Comparison of ENCODE assay signal across 9 cellular contexts in the genomic region with DNA sequence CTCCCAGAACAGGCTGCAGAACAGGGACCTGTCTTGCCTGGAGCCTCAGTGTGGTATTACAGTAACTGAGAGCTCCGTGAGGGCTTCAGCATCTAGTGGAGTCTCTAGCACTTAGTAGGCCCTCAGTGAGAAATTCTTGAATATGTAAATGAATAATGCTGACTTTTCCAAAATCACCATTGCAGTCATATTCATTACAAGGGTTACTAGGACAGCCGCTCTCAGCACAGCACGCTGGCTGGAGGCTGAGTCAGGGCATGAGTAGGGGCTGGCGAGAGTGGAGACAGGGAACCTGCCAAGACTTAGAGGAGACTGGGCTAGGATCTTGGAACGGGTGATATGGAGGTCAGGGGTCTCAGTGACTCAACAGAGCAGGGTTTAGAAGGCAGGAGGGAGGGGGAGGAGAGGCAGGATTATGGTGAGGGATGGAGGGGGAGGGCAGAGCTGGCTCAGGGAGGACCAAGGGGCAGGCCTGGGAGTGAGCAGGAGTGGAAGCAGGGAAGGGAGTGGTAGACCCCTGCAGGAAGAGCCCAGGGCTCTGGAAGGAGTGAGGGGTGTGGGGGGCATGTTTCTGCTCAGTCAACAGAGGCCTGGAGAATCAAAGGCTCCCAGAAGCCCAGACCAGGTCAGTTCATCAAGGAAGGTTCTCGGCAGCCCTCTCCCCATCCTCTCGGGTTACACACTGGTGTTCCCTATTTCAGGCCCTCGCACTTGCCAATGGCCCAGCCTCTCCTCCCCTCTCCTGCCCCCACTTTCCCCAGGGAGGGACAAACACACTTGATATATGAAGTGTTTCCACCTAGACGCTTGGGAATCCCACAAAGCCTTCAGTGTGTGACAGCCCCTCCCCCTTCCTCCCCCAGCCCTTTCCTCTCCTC. TPM values are rescaled to one million over a fixed set of nuclear protein-coding genes. Genes with fewer than 3 reads are reported as not detected.
DNase-seq lines count a peak whose midpoint lies in the region; ATAC-seq and TF ChIP-seq lines count a peak whose summit lies in the region.
"Had no signal": no experiment of that assay in that cellular context is flagged by ENCODE, and none has a peak within 500 bp of the region (broad histone marks: within the 10 kb centered on the region; RNA-seq: fewer than 3 reads in every experiment).

No MANE protein-coding gene starts in this region.

- peak overlapping the region in 2 of 4 donors; percentile 1 to 5 for H3K27ac ChIP-seq in upper lobe of left lung
- H3K27ac ChIP-seq: SJSA1 had no signal

- no peak overlapping the region for H3K4me3 ChIP-seq in astrocyte of the cerebellum (ENCODE audit: low read depth, low read length)
- no peak overlapping the region for H3K4me3 ChIP-seq in upper lobe of left lung
- H3K4me3 ChIP-seq: SJSA1 had no signal

- WGBS in upper lobe of left lung, 2 donors: 55 to 64% methylated on average over 9 of the region's 9 CpGs

- in situ Hi-C loops in astrocyte of the cerebellum (cut with HindIII; ENCODE audit: low sequenced_read_pairs): no loop called here

- TF ChIP-seq POLR2A in upper lobe of left lung (IDR thresholded peaks at IDR 0.05): no peak

- no peaks in the 10 kb centered on the region for H3K27me3 ChIP-seq in upper lobe of left lung
- H3K27me3 ChIP-seq: SJSA1 had no signal

- TF ChIP-seq CTCF in astrocyte of the cerebellum (IDR thresholded peaks at IDR 0.05; ENCODE audit: low read depth, low read length, missing control alignments) (no peak), upper lobe of left lung (IDR thresholded peaks at IDR 0.05) (no peak)

- ATAC-seq in upper lobe of left lung (ENCODE audit: low FRiP score in 2 of 2): peak; percentile 59 to 69
- no peak for ATAC-seq in GM19455 (IDR thresholded peaks at IDR 0.05; ENCODE audit: unreplicated experiment)

- H3K4me1 ChIP-seq in upper lobe of left lung: peaks cover 0 to 11% (median 4%) of the 10 kb centered on the region in 4 donors

- TF ChIP-seq EP300 in upper lobe of left lung (IDR thresholded peaks at IDR 0.05): no peak

- H3K9me3 ChIP-seq in upper lobe of left lung: no peaks in the 10 kb centered on the region
- H3K9me3 ChIP-seq: SJSA1 had no signal

- no peaks in the 10 kb centered on the region for H3K36me3 ChIP-seq in upper lobe of left lung
- H3K36me3 ChIP-seq: SJSA1 had no signal

- DNase-seq in NCI-H1436 (lab: John Stamatoyannopoulos, UW): peak; percentile 18
- no peak for DNase-seq in NCI-H1436 treated with DMSO at 0.1 percent for 48 hours (lab: John Stamatoyannopoulos, UW)
- DNase-seq in astrocyte of the cerebellum (ENCODE audit: low read depth): peak; percentile 90
- DNase-seq in kidney tubule cell (ENCODE audit: low spot score): peak; percentile 77
- peak in 1 of 2 donors; percentile 42 for DNase-seq in upper lobe of left lung
- DNase-seq in stimulated activated naive CD4-positive, alpha-beta T cell (lab: John Stamatoyannopoulos, UW): no peak
- no peak for DNase-seq in SKM-1 (lab: John Stamatoyannopoulos, UW; ENCODE audit: unreplicated experiment)

RNA-seq across cellular contexts. Expression of a gene that starts 42.3 kb away (rescaled TPM):
- 10 to 100 TPM in 2 of 6 donors, 1 to 10 TPM in 4; 4.2 to 12.9 (median 7.5) TPM for total RNA-seq in upper lobe of left lung

RNA-seq across cellular contexts. Expression of a gene that starts 56.7 kb away (rescaled TPM):
- under 1 TPM in 1 of 6 donors, not detected in 5; 0.17 TPM for total RNA-seq in upper lobe of left lung

Comparison
In these comparisons a context has a peak if more than half of its experiments do, and no peak if none do; other contexts are left out.
1. DNase-seq: peak in NCI-H1436 (single experiment), astrocyte of the cerebellum (single experiment) and kidney tubule cell (single experiment); none in NCI-H1436 treated with DMSO at 0.1 percent for 48 hours (single experiment), stimulated activated naive CD4-positive, alpha-beta T cell (0 of 6) and SKM-1 (single experiment).